Comparison of ENCODE assay signal across 1 cellular context in genomic region chr3:194101592-194102432, GRCh38.
TF ChIP-seq lines count a peak whose summit lies in the region.

No MANE protein-coding gene starts in this region.

TF ChIP-seq in HepG2, 621 proteins besides CTCF, POLR2A, EP300 and RAD21 (continued from another document and continues in another):
- TF ChIP-seq KIAA2018 (CRISPR knock-in tag; IDR thresholded peaks at IDR 0.05; ENCODE audit: borderline replicate concordance) (no peak), ZUFSP (CRISPR knock-in tag; IDR thresholded peaks at IDR 0.05; ENCODE audit: borderline replicate concordance) (no peak), ZNF235 (CRISPR knock-in tag; IDR thresholded peaks at IDR 0.05; ENCODE audit: borderline replicate concordance) (no peak), GTF3A (CRISPR knock-in tag; conservative IDR thresholded peaks at IDR 0.05) (no peak), TP53 (CRISPR knock-in tag; conservative IDR thresholded peaks at IDR 0.05) (no peak), ZNF430 (CRISPR knock-in tag; IDR thresholded peaks at IDR 0.05) (no peak), BCLAF1 (IDR thresholded peaks at IDR 0.05) (no peak), POGK (CRISPR knock-in tag; conservative IDR thresholded peaks at IDR 0.05) (peak; percentile 83), ZNF652 (CRISPR knock-in tag; IDR thresholded peaks at IDR 0.05; ENCODE audit: borderline replicate concordance, low read depth) (no peak; the same call in 1 of the 2 replicates), CAMTA2 (CRISPR knock-in tag; IDR thresholded peaks at IDR 0.05; ENCODE audit: borderline replicate concordance) (no peak), JDP2 (CRISPR knock-in tag; IDR thresholded peaks at IDR 0.05; ENCODE audit: borderline replicate concordance) (no peak), ZNF740 (CRISPR knock-in tag; IDR thresholded peaks at IDR 0.05) (no peak), KDM5B (CRISPR knock-in tag; IDR thresholded peaks at IDR 0.05; ENCODE audit: borderline replicate concordance) (peak; percentile 72; the same call in 1 of the 2 replicates), ZSCAN9 (CRISPR knock-in tag; IDR thresholded peaks at IDR 0.05; ENCODE audit: borderline replicate concordance) (peak; percentile 60), HES4 (CRISPR knock-in tag; IDR thresholded peaks at IDR 0.05; ENCODE audit: borderline replicate concordance) (no peak), AGO2 (optimal IDR thresholded peaks at IDR 0.05; ENCODE audit: low read depth, low read length) (no peak), ZNF317 (CRISPR knock-in tag; IDR thresholded peaks at IDR 0.05) (no peak), PHB2 (IDR thresholded peaks at IDR 0.05; ENCODE audit: partially characterized antibody) (no peak), ZBTB2 (CRISPR knock-in tag; IDR thresholded peaks at IDR 0.05; ENCODE audit: low read depth) (no peak), KAT2B (IDR thresholded peaks at IDR 0.05; ENCODE audit: borderline replicate concordance, low read depth, low read length) (no peak), GLI4 (CRISPR knock-in tag; IDR thresholded peaks at IDR 0.05; ENCODE audit: borderline replicate concordance) (no peak), ZNF124 (CRISPR knock-in tag; IDR thresholded peaks at IDR 0.05) (no peak), RAD51 (IDR thresholded peaks at IDR 0.05; ENCODE audit: borderline replicate concordance) (no peak), ZMAT3 (CRISPR knock-in tag; conservative IDR thresholded peaks at IDR 0.05) (0 out of 2 replicates have a peak, but pooled peaks have one; percentile 57), SP140L (CRISPR knock-in tag; IDR thresholded peaks at IDR 0.05; ENCODE audit: borderline replicate concordance) (no peak; the same call in 1 of the 2 replicates), ZNF768 (CRISPR knock-in tag; IDR thresholded peaks at IDR 0.05) (0 out of 2 replicates have a peak, but pooled peaks have one; percentile 20), ZNF577 (CRISPR knock-in tag; IDR thresholded peaks at IDR 0.05; ENCODE audit: borderline replicate concordance, low read depth) (no peak), ZFAT (CRISPR knock-in tag; conservative IDR thresholded peaks at IDR 0.05) (no peak), NONO (IDR thresholded peaks at IDR 0.05) (no peak), NONO (CRISPR knock-in tag; conservative IDR thresholded peaks at IDR 0.05) (peak; percentile 84), KLF15 (CRISPR knock-in tag; IDR thresholded peaks at IDR 0.05; ENCODE audit: borderline replicate concordance) (no peak), ZNF343 (CRISPR knock-in tag; IDR thresholded peaks at IDR 0.05) (0 out of 2 replicates have a peak, but pooled peaks have one; percentile 60), STAT5B (CRISPR knock-in tag; IDR thresholded peaks at IDR 0.05) (no peak), MIER3 (CRISPR knock-in tag; IDR thresholded peaks at IDR 0.05; ENCODE audit: borderline replicate concordance) (peak; percentile 81; the same call in 1 of the 2 replicates), CENPBD1 (CRISPR knock-in tag; IDR thresholded peaks at IDR 0.05; ENCODE audit: borderline replicate concordance, low read depth) (no peak), MYPOP (CRISPR knock-in tag; IDR thresholded peaks at IDR 0.05) (no peak), ERF (CRISPR knock-in tag; IDR thresholded peaks at IDR 0.05) (peak; percentile 81; the same call in 1 of the 2 replicates), ZNF30 (CRISPR knock-in tag; IDR thresholded peaks at IDR 0.05) (no peak), PHF21A (CRISPR knock-in tag; IDR thresholded peaks at IDR 0.05) (peak; percentile 71; the same call in 1 of the 2 replicates), FOXM1 (CRISPR knock-in tag; IDR thresholded peaks at IDR 0.05) (no peak), ZNF704 (CRISPR knock-in tag; IDR thresholded peaks at IDR 0.05; ENCODE audit: borderline replicate concordance) (no peak), ATM (IDR thresholded peaks at IDR 0.05; ENCODE audit: borderline replicate concordance) (no peak), ZFY (CRISPR knock-in tag; IDR thresholded peaks at IDR 0.05) (no peak)
